ENCODE assay signal across 9 cellular contexts in the genomic region with DNA sequence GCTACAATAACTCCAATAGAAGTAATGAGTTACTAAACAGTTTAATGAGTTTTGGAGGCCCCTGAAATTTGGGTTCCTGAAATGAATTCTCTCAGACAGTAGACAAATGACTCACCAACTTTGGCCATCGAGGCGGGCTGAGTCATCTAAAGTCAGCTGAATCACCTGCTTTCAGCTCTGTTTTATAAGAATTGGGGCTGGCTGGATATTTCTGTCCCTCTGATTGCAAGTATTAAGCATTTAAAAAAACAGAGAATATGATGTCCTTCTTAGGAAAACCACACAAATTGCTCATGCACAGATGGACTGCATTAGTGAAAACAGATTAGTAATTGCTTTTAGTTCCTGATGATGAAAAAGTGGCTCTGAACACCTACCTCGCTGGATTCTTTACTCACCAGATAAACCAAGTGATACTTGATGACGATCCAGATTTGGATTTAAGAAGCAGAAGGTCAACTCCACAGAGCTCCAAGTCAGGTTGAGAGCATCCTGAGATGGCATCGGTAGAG. TPM values are rescaled to one million over a fixed set of nuclear protein-coding genes. Genes with fewer than 3 reads are reported as not detected.
DNase-seq lines count a peak whose midpoint lies in the region; ATAC-seq and TF ChIP-seq lines count a peak whose summit lies in the region.
"Had no signal": no experiment of that assay in that cellular context is flagged by ENCODE, and none has a peak within 500 bp of the region (broad histone marks: within the 10 kb centered on the region; RNA-seq: fewer than 3 reads in every experiment).

No MANE protein-coding gene starts in this region.

- intact Hi-C loops in body of pancreas (cut with DNase I) (no loop called here), upper lobe of right lung (cut with DNase I) (no loop called here)

- H3K9me3 ChIP-seq in RWPE2 (ENCODE audit: severe bottlenecking) = no peaks in the 10 kb centered on the region
- no peaks in the 10 kb centered on the region for H3K9me3 ChIP-seq in body of pancreas
- no peaks in the 10 kb centered on the region for H3K9me3 ChIP-seq in neuron (ENCODE audit: low read length)
- no peaks in the 10 kb centered on the region for H3K9me3 ChIP-seq in upper lobe of right lung

- WGBS in body of pancreas, 2 donors = 45 to 55% methylated on average over 5 of the region's 5 CpGs

- H3K4me3 ChIP-seq in RWPE2 (ENCODE audit: severe bottlenecking) = no peak overlapping the region
- no peak overlapping the region for H3K4me3 ChIP-seq in body of pancreas
- H3K4me3 ChIP-seq in neuron (ENCODE audit: low read length) = no peak overlapping the region
- no peak overlapping the region for H3K4me3 ChIP-seq in upper lobe of right lung

- no peak for TF ChIP-seq CTCF in RWPE2 (IDR thresholded peaks at IDR 0.05; ENCODE audit: poor library complexity, severe bottlenecking)
- TF ChIP-seq CTCF in body of pancreas (IDR thresholded peaks at IDR 0.05) = no peak
- TF ChIP-seq CTCF in upper lobe of right lung (IDR thresholded peaks at IDR 0.05) = no peak

- ATAC-seq in GM18909 (IDR thresholded peaks at IDR 0.05; ENCODE audit: poor library complexity, unreplicated experiment) = peak; percentile 93
- ATAC-seq in HG02981 (IDR thresholded peaks at IDR 0.05; ENCODE audit: unreplicated experiment) = peak; percentile 96
- peak; percentile 94 for ATAC-seq in RWPE2 (ENCODE audit: low read depth)
- peak; percentile 52 for ATAC-seq in body of pancreas
- peak; percentile 45 for ATAC-seq in upper lobe of right lung

- peaks cover 20% of the 10 kb centered on the region for H3K4me1 ChIP-seq in RWPE2 (ENCODE audit: insufficient read depth, poor library complexity, severe bottlenecking)
- H3K4me1 ChIP-seq in body of pancreas = no peaks in the 10 kb centered on the region
- H3K4me1 ChIP-seq in neuron (ENCODE audit: insufficient read depth, low read length) = no peaks in the 10 kb centered on the region
- no peaks in the 10 kb centered on the region for H3K4me1 ChIP-seq in upper lobe of right lung

- peak; percentile 80 for DNase-seq in RWPE2 (ENCODE audit: low spot score)
- DNase-seq in body of pancreas = peak; percentile 13 to 66 (median 19)
- no peak for DNase-seq in upper lobe of right lung
- no peak for DNase-seq in central memory CD4-positive, alpha-beta T cell
- DNase-seq in NCI-H187 treated with DMSO at 0.1 percent for 48 hours (lab: John Stamatoyannopoulos, UW) = no peak

- H3K36me3 ChIP-seq in RWPE2 (ENCODE audit: low read depth) (no peaks in the 10 kb centered on the region), body of pancreas (replicated peaks in 1 of 2; ENCODE audit: insufficient read depth in 1 of 2, low read depth in 2 of 2) (no peaks in the 10 kb centered on the region), neuron (ENCODE audit: insufficient read depth, low read length) (no peaks in the 10 kb centered on the region), upper lobe of right lung (no peaks in the 10 kb centered on the region)

- H3K27ac ChIP-seq in RWPE2 (ENCODE audit: poor library complexity, severe bottlenecking) (peak overlapping the region; percentile 92), body of pancreas (no peak overlapping the region), upper lobe of right lung (no peak overlapping the region)
- H3K27ac ChIP-seq: VCaP had no signal

- TF ChIP-seq POLR2A in body of pancreas (IDR thresholded peaks at IDR 0.05) = no peak

- no peaks in the 10 kb centered on the region for H3K27me3 ChIP-seq in RWPE2 (ENCODE audit: insufficient read depth, poor library complexity, severe bottlenecking)
- no peaks in the 10 kb centered on the region for H3K27me3 ChIP-seq in body of pancreas
- H3K27me3 ChIP-seq in neuron (ENCODE audit: insufficient read depth, low read length) = no peaks in the 10 kb centered on the region
- H3K27me3 ChIP-seq in upper lobe of right lung = no peaks in the 10 kb centered on the region

- peak overlapping the region; percentile 26 for H2AFZ ChIP-seq in neuron (ENCODE audit: low read depth, low read length)

RNA-seq across cellular contexts. Expression of gene ZNF365, which starts 59.1 kb away (rescaled TPM):
- total RNA-seq in body of pancreas = 1 to 10 TPM; 1.0 to 1.6 TPM
- 1.3 TPM for total RNA-seq in upper lobe of right lung

Comparison
In these comparisons a context has a peak if more than half of its experiments do, and no peak if none do; other contexts are left out.
1. ATAC-seq: peak in every context shown above with its lines; median percentile 96 in HG02981; 94 in RWPE2; 93 in GM18909; 52 in body of pancreas; 45 in upper lobe of right lung.
2. DNase-seq: peak in RWPE2 (single experiment) and body of pancreas (4 of 4); none in upper lobe of right lung (single experiment), central memory CD4-positive, alpha-beta T cell (single experiment) and NCI-H187 treated with DMSO at 0.1 percent for 48 hours (single experiment).